ENCODE assay signal across 19 cellular contexts in genomic region chr2:161371869-161372268, GRCh38. TPM values are rescaled to one million over a fixed set of nuclear protein-coding genes. Genes with fewer than 3 reads are reported as not detected.
DNase-seq lines count a peak whose midpoint lies in the region; ATAC-seq, FAIRE-seq and TF ChIP-seq lines count a peak whose summit lies in the region.
"Had no signal": no experiment of that assay in that cellular context is flagged by ENCODE, and none has a peak within 500 bp of the region (broad histone marks: within the 10 kb centered on the region; RNA-seq: fewer than 3 reads in every experiment).

No MANE protein-coding gene starts in this region.

- DNase-seq in HepG2 (ENCODE audit: low spot score) (no peak), right lobe of liver (no peak), NCI-H69 (lab: John Stamatoyannopoulos, UW) (peak; percentile 30), globus pallidus (ENCODE audit: low spot score) (peak; percentile 7), tibial nerve (ENCODE audit: low spot score in 2 of 2) (no peak)
- DNase-seq: ACHN, AML-193, DMS53, NCI-H1092, NCI-H187 treated with DMSO at 0.1 percent for 48 hours, NCI-H510A treated with DMSO at 0.1 percent for 48 hours, Peyer's patch had no signal

- POLR2A ChIA-PET in HepG2 (lab: Yijun Ruan, JAX), result no interaction called here

- no peaks in the 10 kb centered on the region for H3K4me1 ChIP-seq in HepG2 (ENCODE audit: insufficient read depth, low read length)
- H3K4me1 ChIP-seq in right lobe of liver, result no peaks in the 10 kb centered on the region
- H3K4me1 ChIP-seq in tibial nerve, result no peaks in the 10 kb centered on the region
- H3K4me1 ChIP-seq: Peyer's patch had no signal

- peaks cover 9 to 50% of the 10 kb centered on the region in 2 experiments; a peak in 4 of 5 replicates for H3K36me3 ChIP-seq in HepG2 (replicated peaks in 1 of 2; ENCODE audit: control insufficient read depth in 1 of 2, insufficient read depth in 2 of 2, low read length in 2 of 2)
- peaks cover 0 to 14% (median 2%) of the 10 kb centered on the region in 4 donors for H3K36me3 ChIP-seq in right lobe of liver
- peaks cover 0 to 21% (median 0%) of the 10 kb centered on the region in 3 donors for H3K36me3 ChIP-seq in tibial nerve

- in situ Hi-C loops in HepG2 (cut with HindIII; ENCODE audit: extremely low pct_ligation_motif_present, low pct_unique_long_range_greater_than_20kb), result no loop called here

- no peaks in the 10 kb centered on the region for H3K79me2 ChIP-seq in HepG2 (ENCODE audit: insufficient read depth, low read length)

- CTCF ChIA-PET in HepG2 (lab: Yijun Ruan, JAX; ENCODE audit: low intra/inter-chr PET ratio, low total read pairs), result no interaction called here

- H4K20me1 ChIP-seq in HepG2 (ENCODE audit: insufficient read depth, low read length), result no peaks in the 10 kb centered on the region

- 91% methylated on average over 1 of the region's 1 CpG for WGBS in HepG2 (ENCODE audit: low lambda C conversion rate)
- 15% methylated on average over 1 of the region's 1 CpG for WGBS in right lobe of liver (ENCODE audit: insufficient coverage, low coverage, low lambda C conversion rate, missing lambda C conversion rate)
- WGBS in tibial nerve, 2 donors, result 23 to 55% methylated on average over 1 of the region's 1 CpG

- H2AFZ ChIP-seq in HepG2 (ENCODE audit: low read length), result no peak overlapping the region

- H3K9ac ChIP-seq in HepG2 (ENCODE audit: insufficient read depth, low read depth, low read length), result no peak overlapping the region
- H3K9ac ChIP-seq: KMS-11 had no signal

- no peak overlapping the region for H3K4me3 ChIP-seq in HepG2 (replicated peaks in 1 of 3; ENCODE audit: insufficient read depth in 1 of 3, low read depth in 2 of 3, low read length in 3 of 3)
- no peak overlapping the region for H3K4me3 ChIP-seq in right lobe of liver
- no peak overlapping the region for H3K4me3 ChIP-seq in tibial nerve
- H3K4me3 ChIP-seq: Peyer's patch, SK-N-MC had no signal

- H3K27me3 ChIP-seq in HepG2 (ENCODE audit: control insufficient read depth in 1 of 2, insufficient read depth in 2 of 2, low read length in 2 of 2) (no peaks in the 10 kb centered on the region), right lobe of liver (no peaks in the 10 kb centered on the region), tibial nerve (no peaks in the 10 kb centered on the region)
- H3K27me3 ChIP-seq: Peyer's patch had no signal

- H3K27ac ChIP-seq in HepG2 (ENCODE audit: extremely low read length, insufficient read depth, low read length) (no peak overlapping the region), right lobe of liver (no peak overlapping the region), tibial nerve (no peak overlapping the region)
- H3K27ac ChIP-seq: KMS-11, Peyer's patch, SK-N-MC had no signal

- no peak for TF ChIP-seq EP300 in HepG2 (IDR thresholded peaks at IDR 0.05; ENCODE audit: low read depth in 2 of 2, low read length in 2 of 2)
- no peak for TF ChIP-seq EP300 in HepG2 (CRISPR knock-in tag; IDR thresholded peaks at IDR 0.05; ENCODE audit: borderline replicate concordance)
- TF ChIP-seq EP300 in tibial nerve (IDR thresholded peaks at IDR 0.05), result no peak

- H3K4me2 ChIP-seq in HepG2 (ENCODE audit: low read depth, low read length), result no peak overlapping the region
- H3K4me2 ChIP-seq: KMS-11 had no signal

- TF ChIP-seq CTCF in HepG2 (CRISPR knock-in tag; IDR thresholded peaks at IDR 0.05) (no peak), right lobe of liver (IDR thresholded peaks at IDR 0.05) (no peak), tibial nerve (IDR thresholded peaks at IDR 0.05) (no peak)

- no TSS peak for BruUV-seq in HepG2 (replicated peaks; lab: Mats Ljungman, UMichigan)

- no peak for TF ChIP-seq POLR2A in HepG2 (IDR thresholded peaks at IDR 0.05; ENCODE audit: insufficient read depth in 1 of 2, low read depth in 2 of 2, low read length in 2 of 2)
- TF ChIP-seq POLR2A in right lobe of liver (IDR thresholded peaks at IDR 0.05), result no peak
- TF ChIP-seq POLR2A in tibial nerve (IDR thresholded peaks at IDR 0.05), result no peak

- no peak for TF ChIP-seq RAD21 in HepG2 (CRISPR knock-in tag; IDR thresholded peaks at IDR 0.05)

- ATAC-seq in HepG2 (no peak), right lobe of liver (no peak), HG02840 (IDR thresholded peaks at IDR 0.05; ENCODE audit: low FRiP score, unreplicated experiment) (no peak), HG02870 (IDR thresholded peaks at IDR 0.05; ENCODE audit: unreplicated experiment) (no peak)
- ATAC-seq: Right ventricle myocardium inferior had no signal

- no peak for FAIRE-seq in HepG2 (lab: Jason Lieb, UNC)

- intact Hi-C loops in HepG2 (cut with micrococcal nuclease; ENCODE audit: unreplicated experiment), result no loop called here
- intact Hi-C loops in right lobe of liver (cut with DNase I), result no loop called here

- no peaks in the 10 kb centered on the region for H3K9me3 ChIP-seq in HepG2 (ENCODE audit: low read length)
- no peaks in the 10 kb centered on the region for H3K9me3 ChIP-seq in right lobe of liver
- H3K9me3 ChIP-seq in tibial nerve, result no peaks in the 10 kb centered on the region
- H3K9me3 ChIP-seq: Peyer's patch had no signal

TF ChIP-seq in HepG2, 621 proteins besides CTCF, POLR2A, EP300 and RAD21:
- TF ChIP-seq GABPA (IDR thresholded peaks at IDR 0.05; ENCODE audit: low read depth, low read length) (no peak), GABPA (CRISPR knock-in tag; IDR thresholded peaks at IDR 0.05; ENCODE audit: low read depth) (no peak), MAFK (conservative IDR thresholded peaks at IDR 0.05 in 1 of 2, IDR thresholded peaks at IDR 0.05 in 1 of 2; ENCODE audit: low read length in 2 of 2) (peak; percentile 11 to 33; a peak in 2 of 4 replicates)

RNA-seq across cellular contexts. Expression of gene TBR1, which starts 44.2 kb away (rescaled TPM):
- total RNA-seq in HepG2 (2016; rRNA removed; fragmentation: Illumina TruSeq; extraction: Trizol), result not detected in 2 replicates
- not detected in 2 replicates for total RNA-seq in HepG2 (2016; cell fraction: cytosol; rRNA removed; fragmentation: Illumina TruSeq; extraction: Trizol; ENCODE audit: low read depth)
- total RNA-seq in HepG2 (2016; cell fraction: insoluble cytoplasmic fraction; rRNA removed; fragmentation: Illumina TruSeq; extraction: Trizol), result 0.09 TPM in 1 of 2 replicates, not detected in the other
- total RNA-seq in HepG2 (2016; cell fraction: membrane; rRNA removed; fragmentation: Illumina TruSeq; extraction: Trizol), result not detected in 2 replicates
- 0.03 and 0.06 TPM in 2 replicates for total RNA-seq in HepG2 (2016; cell fraction: nucleus; rRNA removed; fragmentation: Illumina TruSeq; extraction: Trizol)
- polyA plus RNA-seq in HepG2 (2011; rRNA removed), result 0.03 TPM in 1 of 2 replicates, not detected in the other
- not detected in 2 replicates for polyA plus RNA-seq in HepG2 (2011; cell fraction: cytosol; rRNA removed)
- polyA plus RNA-seq in HepG2 (2011; cell fraction: nucleus; rRNA removed), result 0.05 and 0.10 TPM in 2 replicates
- polyA plus RNA-seq in HepG2 (2012), result not detected in 2 replicates
- not detected in 2 replicates for polyA plus RNA-seq in HepG2 (2016; cell fraction: cytosol; fragmentation: Illumina TruSeq; extraction: Trizol; ENCODE audit: low read depth)
- not detected in 2 replicates for polyA plus RNA-seq in HepG2 (2016; cell fraction: insoluble cytoplasmic fraction; fragmentation: Illumina TruSeq; extraction: Trizol; ENCODE audit: low read depth)
- polyA plus RNA-seq in HepG2 (2016; cell fraction: membrane; fragmentation: Illumina TruSeq; extraction: Trizol; ENCODE audit: low read depth), result not detected in 2 replicates
- not detected in 2 replicates for polyA plus RNA-seq in HepG2 (2016; cell fraction: nucleus; fragmentation: Illumina TruSeq; extraction: Trizol; ENCODE audit: insufficient read depth, low read depth)
- 0.04 TPM in 1 of 2 replicates, not detected in the other for polyA minus RNA-seq in HepG2 (2011; rRNA and poly(A)+ RNA removed; ENCODE audit: low replicate concordance)
- polyA minus RNA-seq in HepG2 (2011; cell fraction: cytosol; rRNA and poly(A)+ RNA removed), result not detected in 2 replicates
- 0.37 and 0.52 TPM in 2 replicates for polyA minus RNA-seq in HepG2 (2011; cell fraction: nucleus; rRNA and poly(A)+ RNA removed)
- not detected for total RNA-seq in right lobe of liver
- not detected for total RNA-seq in tibial nerve
- total RNA-seq: M059J, Peyer's patch, Right ventricle myocardium inferior had no signal
- polyA plus RNA-seq: CD14-positive monocyte had no signal

Comparison
In these comparisons a context has a peak if more than half of its experiments do, and no peak if none do; other contexts are left out.
1. DNase-seq: peak in NCI-H69 (single experiment) and globus pallidus (single experiment); none in HepG2 (single experiment), right lobe of liver (0 of 3) and tibial nerve (0 of 2).